8 cellular contexts compared by ENCODE assay signal in genomic region chrX:18424482-18425198, GRCh38. TPM values are rescaled to one million over a fixed set of nuclear protein-coding genes. Genes with fewer than 3 reads are reported as not detected.
DNase-seq lines count a peak whose midpoint lies in the region; FAIRE-seq and TF ChIP-seq lines count a peak whose summit lies in the region.

No MANE protein-coding gene starts in this region.

- no peaks in the 10 kb centered on the region for H3K27me3 ChIP-seq in kidney epithelial cell (ENCODE audit: control insufficient read depth, insufficient read depth, low read length)

- H3K4me3 ChIP-seq in kidney epithelial cell (ENCODE audit: low read depth, low read length), result peak overlapping the region; percentile 55

- peak overlapping the region; percentile 86 to 99 (median 98) for H3K4me3 Mint-ChIP-seq in IgD-negative memory B cell
- peak overlapping the region; percentile 86 for H3K4me3 Mint-ChIP-seq in T-helper 1 cell treated with Interleukin-12 subunit alpha and Interleukin-12 subunit beta and Interleukin-4 antibody, amounts not matched to agents 30 μg/mL and 1 μg/mL, for 36 hours

- H3K9me3 Mint-ChIP-seq in IgD-negative memory B cell, result no peaks in the 10 kb centered on the region
- no peaks in the 10 kb centered on the region for H3K9me3 Mint-ChIP-seq in T-helper 1 cell treated with Interleukin-12 subunit alpha and Interleukin-12 subunit beta and Interleukin-4 antibody, amounts not matched to agents 30 μg/mL and 1 μg/mL, for 36 hours

- peak overlapping the region in 2 of 3 donors; percentile 76 to 89 for H3K27ac Mint-ChIP-seq in IgD-negative memory B cell
- peak overlapping the region; percentile 62 for H3K27ac Mint-ChIP-seq in T-helper 1 cell treated with Interleukin-12 subunit alpha and Interleukin-12 subunit beta and Interleukin-4 antibody, amounts not matched to agents 30 μg/mL and 1 μg/mL, for 36 hours

- H3K27me3 Mint-ChIP-seq in IgD-negative memory B cell, result peaks cover 3% of the 10 kb centered on the region
- H3K27me3 Mint-ChIP-seq in T-helper 1 cell treated with Interleukin-12 subunit alpha and Interleukin-12 subunit beta and Interleukin-4 antibody, amounts not matched to agents 30 μg/mL and 1 μg/mL, for 36 hours (ENCODE audit: low read depth), result peaks cover 16% of the 10 kb centered on the region

- FAIRE-seq in HTR-8/SVneo (lab: Jason Lieb, UNC), result no peak

- H3K36me3 ChIP-seq in kidney epithelial cell (ENCODE audit: control insufficient read depth, insufficient read depth, low read length), result no peaks in the 10 kb centered on the region

- DNase-seq in activated T-cell treated with anti-CD3 and anti-CD28 coated beads for 24 hours (ENCODE audit: low read depth), result peak; percentile 0
- no peak for DNase-seq in activated T-cell treated with anti-CD3 and anti-CD28 coated beads for 4 hours
- peak; percentile 12 for DNase-seq in central memory CD4-positive, alpha-beta T cell
- no peak for DNase-seq in kidney epithelial cell (ENCODE audit: low read depth)
- DNase-seq in stimulated activated CD4-positive, alpha-beta T cell treated with anti-CD3 and anti-CD28 coated beads, Interleukin-4, amount 100 ng/mL, for 1 hour, result peak; percentile 4
- DNase-seq in HTR-8/SVneo (ENCODE audit: insufficient read length, low spot score), result no peak

- TF ChIP-seq CTCF in kidney epithelial cell (IDR thresholded peaks at IDR 0.05; ENCODE audit: insufficient read depth, low read length, poor library complexity, severe bottlenecking), result no peak

- no peaks in the 10 kb centered on the region for H3K36me3 Mint-ChIP-seq in IgD-negative memory B cell
- no peaks in the 10 kb centered on the region for H3K36me3 Mint-ChIP-seq in T-helper 1 cell treated with Interleukin-12 subunit alpha and Interleukin-12 subunit beta and Interleukin-4 antibody, amounts not matched to agents 30 μg/mL and 1 μg/mL, for 36 hours (ENCODE audit: low read depth)

- peaks cover 4 to 6% (median 4%) of the 10 kb centered on the region in 3 donors for H3K4me1 Mint-ChIP-seq in IgD-negative memory B cell
- peaks cover 5% of the 10 kb centered on the region for H3K4me1 Mint-ChIP-seq in T-helper 1 cell treated with Interleukin-12 subunit alpha and Interleukin-12 subunit beta and Interleukin-4 antibody, amounts not matched to agents 30 μg/mL and 1 μg/mL, for 36 hours (ENCODE audit: low read depth)

RNA-seq across cellular contexts. Expression of gene CDKL5, which starts 0.8 kb away (rescaled TPM):
- 0.89 TPM for polyA plus RNA-seq in IgD-negative memory B cell
- 6.9 and 8.6 TPM in 2 replicates for total RNA-seq in kidney epithelial cell

Comparison
In these comparisons a context has a peak if more than half of its experiments do, and no peak if none do; other contexts are left out.
1. DNase-seq: peak in activated T-cell treated with anti-CD3 and anti-CD28 coated beads for 24 hours (single experiment), central memory CD4-positive, alpha-beta T cell (single experiment) and stimulated activated CD4-positive, alpha-beta T cell treated with anti-CD3 and anti-CD28 coated beads, Interleukin-4, amount 100 ng/mL, for 1 hour (single experiment); none in activated T-cell treated with anti-CD3 and anti-CD28 coated beads for 4 hours (single experiment), kidney epithelial cell (single experiment) and HTR-8/SVneo (single experiment).